In genomic region chr4:70901607-70901983, GRCh38 we compare ENCODE assay signal across 8 cellular contexts. TPM values are rescaled to one million over a fixed set of nuclear protein-coding genes. Genes with fewer than 3 reads are reported as not detected.
DNase-seq lines count a peak whose midpoint lies in the region; ATAC-seq and TF ChIP-seq lines count a peak whose summit lies in the region.

No MANE protein-coding gene starts in this region.

- no peak overlapping the region for H4K5ac ChIP-seq in mesendoderm (ENCODE audit: low read length)

- TF ChIP-seq POLR2A in body of pancreas (IDR thresholded peaks at IDR 0.05), result no peak

- peak overlapping the region; percentile 70 for H3K4me2 ChIP-seq in mesendoderm (ENCODE audit: low read length)

- peaks cover 7% of the 10 kb centered on the region for H3K79me1 ChIP-seq in mesendoderm (ENCODE audit: low read length)

- no peak for TF ChIP-seq CTCF in AG04450 (IDR thresholded peaks at IDR 0.05; ENCODE audit: low read depth, low read length)
- no peak for TF ChIP-seq CTCF in body of pancreas (IDR thresholded peaks at IDR 0.05)

- POLR2A ChIA-PET in AG04450 (lab: Yijun Ruan, JAX), result interaction anchor here (1.0 to 1.7 kb wide), 5 partner anchors 9 to 92 kb away, joined by 4 to 17 read pairs (median 7); partner anchors contain the start of genes DCK and GRSF1

- no peaks in the 10 kb centered on the region for H3K4me1 ChIP-seq in body of pancreas
- no peaks in the 10 kb centered on the region for H3K4me1 ChIP-seq in mesendoderm (ENCODE audit: control insufficient read depth, low read depth, low read length)

- H2BK5ac ChIP-seq in mesendoderm (ENCODE audit: low read length), result peak overlapping the region; percentile 87

- H3K27me3 ChIP-seq in AG04450 (ENCODE audit: control insufficient read depth, insufficient read depth, low read length) (no peaks in the 10 kb centered on the region), body of pancreas (no peaks in the 10 kb centered on the region), mesendoderm (ENCODE audit: insufficient read depth, low read length, poor library complexity) (no peaks in the 10 kb centered on the region)

- no peak overlapping the region for H2BK15ac ChIP-seq in mesendoderm (replicated peaks; ENCODE audit: low read depth)

- H3K4me3 ChIP-seq in AG04450 (ENCODE audit: low read depth, low read length) (peak overlapping the region; percentile 88), body of pancreas (peak overlapping the region; percentile 58 to 81), mesendoderm (ENCODE audit: low read length) (peak overlapping the region; percentile 73)

- H3K9me3 ChIP-seq in AG04450 (ENCODE audit: control insufficient read depth, insufficient read depth, low read length) (no peaks in the 10 kb centered on the region; the same call in 1 of the 2 replicates), body of pancreas (no peaks in the 10 kb centered on the region)

- no peak overlapping the region for H3K23ac ChIP-seq in mesendoderm (ENCODE audit: low read length)

- no peak overlapping the region for H2AK5ac ChIP-seq in mesendoderm (ENCODE audit: low read length)

- no peak overlapping the region for H2BK120ac ChIP-seq in mesendoderm (ENCODE audit: low read depth, low read length)

- peak overlapping the region; percentile 0 for H3K18ac ChIP-seq in mesendoderm (ENCODE audit: low read length)

- DNase-seq in AG04450 (ENCODE audit: low read depth, low spot score) (no peak), body of pancreas (no peak), mesendoderm (no peak), NCI-H1048 (lab: John Stamatoyannopoulos, UW) (no peak), HT-29 (ENCODE audit: low spot score) (no peak)

- peak overlapping the region; percentile 95 for H3K56ac ChIP-seq in mesendoderm (ENCODE audit: low read length)

- H3K36me3 ChIP-seq in body of pancreas (replicated peaks in 1 of 2; ENCODE audit: insufficient read depth in 1 of 2, low read depth in 2 of 2), result no peaks in the 10 kb centered on the region
- peaks cover 2% of the 10 kb centered on the region for H3K36me3 ChIP-seq in mesendoderm (ENCODE audit: control insufficient read depth, insufficient read depth, low read length)

- ATAC-seq in HG03280 (IDR thresholded peaks at IDR 0.05; ENCODE audit: unreplicated experiment), result peak; percentile 7
- no peak for ATAC-seq in body of pancreas
- ATAC-seq in GM19324 (IDR thresholded peaks at IDR 0.05; ENCODE audit: low FRiP score, unreplicated experiment), result no peak
- ATAC-seq in HG03457 (IDR thresholded peaks at IDR 0.05; ENCODE audit: unreplicated experiment), result no peak

- 19 to 33% methylated on average over 4 to 8 of the region's 8 CpGs for WGBS in body of pancreas, 2 donors
- no CpG with 5 or more reads among the region's 8 CpGs for WGBS in mesendoderm (ENCODE audit: extremely low coverage, insufficient coverage, low lambda C conversion rate)

- H3K4ac ChIP-seq in mesendoderm (ENCODE audit: low read depth, low read length), result peak overlapping the region; percentile 17

- H3K9ac ChIP-seq in mesendoderm (ENCODE audit: low read length), result peak overlapping the region; percentile 91

- intact Hi-C loops in body of pancreas (cut with DNase I), result no loop called here

- H3K27ac ChIP-seq in AG04450 (ENCODE audit: low read depth, low read length) (peak overlapping the region; percentile 57), body of pancreas (peak overlapping the region; percentile 58 to 84 (median 80)), mesendoderm (ENCODE audit: low read depth, low read length) (no peak overlapping the region)

- H4K8ac ChIP-seq in mesendoderm (ENCODE audit: low read depth, low read length), result no peak overlapping the region

- CTCF ChIA-PET in AG04450 (lab: Charles Lee), result interaction anchor here (0.6 to 1.9 kb wide), 8 partner anchors 13 to 259 kb away, joined by 3 to 6 read pairs (median 4); no protein-coding TSS in a partner anchor

- peaks cover 23% of the 10 kb centered on the region for H3K79me2 ChIP-seq in mesendoderm (ENCODE audit: control insufficient read depth, insufficient read depth, low read length)

RNA-seq across cellular contexts. Expression of gene MOB1B, which starts 0.6 kb away (rescaled TPM):
- polyA plus RNA-seq in AG04450 (2011; rRNA removed), result 17.8 and 21.4 TPM in 2 replicates
- 21.1 and 42.8 TPM in 2 replicates for polyA minus RNA-seq in AG04450 (2011; rRNA and poly(A)+ RNA removed)
- 10 to 100 TPM in 1 of 2 donors, 1 to 10 TPM in 1; 9.2 to 12.7 TPM for total RNA-seq in body of pancreas
- 13.8 TPM for polyA plus RNA-seq in mesendoderm (2013, experiment 1 of 2)
- 13.6 TPM for polyA plus RNA-seq in mesendoderm (2013, experiment 2 of 2)
- 1.2 and 3.8 TPM in 2 replicates for total RNA-seq in HT-29 (2014; rRNA removed; shearing (Covaris generic))
